9 cellular contexts compared by ENCODE assay signal in the genomic region with DNA sequence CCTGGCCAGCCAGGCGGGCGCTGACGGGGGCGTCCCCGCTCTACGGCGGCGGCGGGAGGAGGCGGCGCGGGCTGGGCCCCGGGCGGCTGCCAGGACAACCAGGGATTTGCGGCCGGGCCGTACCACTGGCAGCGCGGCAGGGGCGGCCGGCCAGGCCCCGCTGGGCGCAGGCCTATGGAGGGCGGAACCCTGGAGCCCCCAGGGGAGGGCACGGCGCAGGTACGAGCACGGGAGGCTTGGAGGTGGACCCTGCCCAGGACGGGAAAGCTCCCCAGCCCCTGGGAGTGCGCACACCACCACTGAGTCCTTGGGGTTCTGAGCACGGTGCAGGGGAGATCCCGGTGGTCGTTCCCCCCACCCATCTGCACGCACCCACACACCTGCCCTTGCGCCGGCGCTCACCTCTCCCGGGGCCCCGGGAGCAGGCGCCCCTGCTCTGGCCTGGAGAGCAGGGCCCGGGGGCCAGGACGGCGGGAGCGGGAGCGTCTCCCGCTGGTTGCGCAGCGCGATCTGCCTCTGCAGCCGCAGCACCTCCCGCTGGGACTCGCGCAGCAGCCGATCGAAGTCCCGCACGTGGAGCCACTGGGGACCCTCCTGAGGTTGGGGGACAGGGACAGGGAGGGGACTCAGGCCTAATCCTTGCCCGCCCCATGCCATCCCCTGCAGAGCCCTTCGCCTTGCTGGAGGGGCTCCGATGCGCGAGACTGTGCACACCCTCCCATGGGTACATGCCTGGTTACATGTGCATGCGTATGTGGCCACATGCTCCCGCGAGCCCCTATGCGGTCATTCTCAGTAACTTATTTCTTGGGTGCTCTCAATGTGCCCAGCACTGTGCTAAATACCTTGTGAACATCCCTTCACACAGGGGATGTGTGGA. TPM values are rescaled to one million over a fixed set of nuclear protein-coding genes. Genes with fewer than 3 reads are reported as not detected.
DNase-seq lines count a peak whose midpoint lies in the region; ATAC-seq and TF ChIP-seq lines count a peak whose summit lies in the region.
"Had no signal": no experiment of that assay in that cellular context is flagged by ENCODE, and none has a peak within 500 bp of the region (broad histone marks: within the 10 kb centered on the region; RNA-seq: fewer than 3 reads in every experiment).

No MANE protein-coding gene starts in this region.

- peak overlapping the region; percentile 50 to 99 (median 92) for H3K4me3 ChIP-seq in BLaER1 treated with 17β-estradiol and CSF1 and Interleukin-3, amounts not matched to agents 10 nM and 100 nM
- peak overlapping the region; percentile 54 for H3K4me3 ChIP-seq in MG63
- peak overlapping the region; percentile 51 to 53 for H3K4me3 ChIP-seq in body of pancreas

- peak overlapping the region; percentile 23 to 100 (median 97) for H3K9ac ChIP-seq in BLaER1 treated with 17β-estradiol and CSF1 and Interleukin-3, amounts not matched to agents 10 nM and 100 nM

- peak overlapping the region; percentile 94 to 100 (median 98) for H3K4me2 ChIP-seq in BLaER1 treated with 17β-estradiol and CSF1 and Interleukin-3, amounts not matched to agents 10 nM and 100 nM

- H3K4me1 ChIP-seq in BLaER1 treated with 17β-estradiol and CSF1 and Interleukin-3, amounts not matched to agents 10 nM and 100 nM = peaks cover 51 to 86% (median 75%) of the 10 kb centered on the region in 10 experiments
- H3K4me1 ChIP-seq in body of pancreas = peaks cover 14% of the 10 kb centered on the region

- WGBS in body of pancreas, 2 donors = 1 to 3% methylated on average over 6 to 62 of the region's 66 CpGs

- no peaks in the 10 kb centered on the region for H3K9me3 ChIP-seq in BLaER1 treated with 17β-estradiol and CSF1 and Interleukin-3, amounts not matched to agents 10 nM and 100 nM (replicated peaks in 1 of 11)
- H3K9me3 ChIP-seq in MG63 = no peaks in the 10 kb centered on the region
- no peaks in the 10 kb centered on the region for H3K9me3 ChIP-seq in body of pancreas

- peaks cover 0 to 42% (median 26%) of the 10 kb centered on the region in 11 experiments; a peak in 16 of 22 replicates for H3K36me3 ChIP-seq in BLaER1 treated with 17β-estradiol and CSF1 and Interleukin-3, amounts not matched to agents 10 nM and 100 nM
- H3K36me3 ChIP-seq in MG63 (no peaks in the 10 kb centered on the region), body of pancreas (replicated peaks in 1 of 2; ENCODE audit: insufficient read depth in 1 of 2, low read depth in 2 of 2) (no peaks in the 10 kb centered on the region)

- peak overlapping the region in 9 of 11 experiments; percentile 26 to 99 (median 64); a peak in 17 of 22 replicates for H3K27ac ChIP-seq in BLaER1 treated with 17β-estradiol and CSF1 and Interleukin-3, amounts not matched to agents 10 nM and 100 nM
- peak overlapping the region in 3 of 4 donors; percentile 26 to 57 (median 48) for H3K27ac ChIP-seq in body of pancreas
- peak overlapping the region; percentile 50 for H3K27ac ChIP-seq in temporal lobe (ENCODE audit: low read depth, low read length)
- H3K27ac ChIP-seq: epithelial cell of prostate had no signal

- peaks cover 0 to 23% (median 11%) of the 10 kb centered on the region in 11 experiments; a peak in 10 of 22 replicates for H3K27me3 ChIP-seq in BLaER1 treated with 17β-estradiol and CSF1 and Interleukin-3, amounts not matched to agents 10 nM and 100 nM
- H3K27me3 ChIP-seq in MG63 (no peaks in the 10 kb centered on the region), body of pancreas (no peaks in the 10 kb centered on the region)

- peak; percentile 30 to 55 (median 51) for TF ChIP-seq POLR2A in body of pancreas (IDR thresholded peaks at IDR 0.05)
- no peak for TF ChIP-seq POLR2A in GM18505 (IDR thresholded peaks at IDR 0.05; ENCODE audit: borderline replicate concordance, extremely low read depth, insufficient read depth, insufficient read length)

- peak; percentile 81 for DNase-seq in MG63
- peak; percentile 64 to 75 (median 70) for DNase-seq in body of pancreas
- peak in 1 of 2 donors; percentile 66 for DNase-seq in left colon
- DNase-seq in putamen (ENCODE audit: low spot score) = no peak

- peaks cover 22 to 69% (median 35%) of the 10 kb centered on the region in 11 experiments for H4K20me1 ChIP-seq in BLaER1 treated with 17β-estradiol and CSF1 and Interleukin-3, amounts not matched to agents 10 nM and 100 nM

- no peak for TF ChIP-seq CTCF in body of pancreas (IDR thresholded peaks at IDR 0.05)

- ATAC-seq in body of pancreas (peak; percentile 92), left colon (peak; percentile 90), GM18505 (IDR thresholded peaks at IDR 0.05; ENCODE audit: unreplicated experiment) (no peak), GM18909 (IDR thresholded peaks at IDR 0.05; ENCODE audit: poor library complexity, unreplicated experiment) (no peak)

- intact Hi-C loops in body of pancreas (cut with DNase I) = no loop called here
- intact Hi-C loops in left colon (cut with DNase I, micrococcal nuclease) = no loop called here

RNA-seq across cellular contexts. Expression of gene TSPOAP1, which starts 3.9 kb away (rescaled TPM):
- 7.0 and 31.1 TPM in 2 replicates for total RNA-seq in MG63 (2014; rRNA removed; shearing (Covaris generic); ENCODE audit: low replicate concordance)
- total RNA-seq in body of pancreas = 10 to 100 TPM; 21.0 to 22.7 TPM
- total RNA-seq in left colon = 1 to 10 TPM; 6.1 to 7.9 TPM
- total RNA-seq in temporal lobe = 32.5 TPM

RNA-seq across cellular contexts. Expression of gene SUPT4H1, which starts 27.4 kb away (rescaled TPM):
- 97.2 and 170 TPM in 2 replicates for total RNA-seq in MG63 (2014; rRNA removed; shearing (Covaris generic); ENCODE audit: low replicate concordance)
- total RNA-seq in body of pancreas (10 to 100 TPM; 10.2 to 24.4 TPM), left colon (10 to 100 TPM; 58.1 to 63.0 TPM), temporal lobe (31.7 TPM)

RNA-seq across cellular contexts. Expression of gene MPO, which starts 43.9 kb away (rescaled TPM):
- total RNA-seq in MG63 (2014; rRNA removed; shearing (Covaris generic); ENCODE audit: low replicate concordance) = not detected in 2 replicates
- total RNA-seq in body of pancreas (not detected), left colon (under 1 TPM in 1 of 2 donors, not detected in 1; 0.45 TPM), temporal lobe (2.5 TPM)

Comparison
In these comparisons a context has a peak if more than half of its experiments do, and no peak if none do; other contexts are left out.
1. ATAC-seq: peak in body of pancreas (single experiment) and left colon (single experiment); none in GM18505 (single experiment) and GM18909 (single experiment).
2. Peak in every context shown above with its lines, with median percentiles within 50 percentile points of each other: H3K27ac ChIP-seq and H3K4me3 ChIP-seq.